13 cellular contexts compared by ENCODE assay signal in the genomic region with DNA sequence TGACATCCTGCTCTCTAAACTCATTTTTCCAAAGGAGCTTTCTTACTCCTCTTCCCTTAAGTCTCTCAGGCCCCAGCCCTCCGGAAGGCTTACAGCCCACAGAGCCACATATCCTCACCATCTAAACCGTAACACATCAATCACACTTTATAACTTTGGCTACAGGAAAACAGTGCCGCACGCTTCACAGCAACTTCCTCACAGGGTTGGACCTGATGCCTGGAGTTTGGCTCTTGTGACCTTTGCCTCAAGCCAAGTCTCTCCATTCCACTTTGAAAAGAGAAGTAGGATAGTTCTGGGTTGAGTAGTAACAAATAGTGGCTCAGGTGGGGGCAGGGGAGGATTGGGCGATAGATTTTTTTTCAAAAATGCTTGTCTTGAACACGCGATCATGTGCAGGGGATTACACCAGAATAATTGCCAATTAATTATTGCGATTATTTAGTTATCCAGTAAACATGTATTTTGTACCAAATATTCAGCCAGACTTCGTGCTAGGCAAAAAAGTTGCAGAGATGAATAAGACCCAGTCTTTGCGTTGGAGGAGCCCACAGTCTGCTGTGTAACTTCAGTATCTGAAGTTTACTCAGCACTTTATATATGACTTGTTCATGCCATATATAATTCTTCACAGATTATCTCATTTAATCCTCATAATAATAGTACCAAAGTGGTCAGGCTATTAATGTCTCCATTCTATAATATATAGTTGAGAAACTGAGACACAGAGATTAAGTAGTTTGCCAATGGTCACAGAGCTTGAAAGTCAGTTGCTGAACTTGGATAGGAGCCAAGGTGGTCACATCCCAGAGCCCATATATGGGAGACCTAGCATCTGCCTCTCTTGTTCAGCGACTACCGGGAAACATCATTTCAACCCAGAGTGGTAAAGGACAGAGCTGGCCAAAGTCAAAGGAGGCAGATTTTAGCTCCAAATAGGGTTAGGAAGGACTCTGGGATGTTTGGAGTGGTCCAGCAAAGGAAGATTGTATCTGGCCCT. TPM values are rescaled to one million over a fixed set of nuclear protein-coding genes. Genes with fewer than 3 reads are reported as not detected.
DNase-seq lines count a peak whose midpoint lies in the region; ATAC-seq and TF ChIP-seq lines count a peak whose summit lies in the region.
"Had no signal": no experiment of that assay in that cellular context is flagged by ENCODE, and none has a peak within 500 bp of the region (broad histone marks: within the 10 kb centered on the region; RNA-seq: fewer than 3 reads in every experiment).

No MANE protein-coding gene starts in this region.

- DNase-seq in activated CD8-positive, alpha-beta T cell treated with anti-CD3 and anti-CD28 coated beads, Interleukin-2, amount 10 ng/mL, durations not matched to agents 7 days and 5 days = no peak
- no peak for DNase-seq in activated CD8-positive, alpha-beta T cell treated with anti-CD3 and anti-CD28 coated beads for 36 hours
- no peak for DNase-seq in MM.1S
- no peak for DNase-seq in activated naive CD8-positive, alpha-beta T cell treated with anti-CD3 and anti-CD28 coated beads for 36 hours
- DNase-seq in osteocyte (ENCODE audit: extremely low spot score, unreplicated experiment) = no peak
- DNase-seq in posterior vena cava (ENCODE audit: low spot score) = no peak
- no peak for DNase-seq in A673 (ENCODE audit: low spot score)
- DNase-seq: NCI-H1092 treated with DMSO at 0.1 percent for 48 hours, Peyer's patch had no signal

- no peaks in the 10 kb centered on the region for H3K36me3 Mint-ChIP-seq in activated CD8-positive, alpha-beta T cell treated with anti-CD3 and anti-CD28 coated beads, Interleukin-2, amount 10 ng/mL, durations not matched to agents 7 days and 5 days (ENCODE audit: low read depth)
- no peaks in the 10 kb centered on the region for H3K36me3 Mint-ChIP-seq in activated CD8-positive, alpha-beta T cell treated with anti-CD3 and anti-CD28 coated beads for 36 hours (ENCODE audit: low read depth)
- no peaks in the 10 kb centered on the region for H3K36me3 Mint-ChIP-seq in activated naive CD8-positive, alpha-beta T cell treated with anti-CD3 and anti-CD28 coated beads for 36 hours
- H3K36me3 Mint-ChIP-seq in osteocyte (ENCODE audit: unreplicated experiment) = no peaks in the 10 kb centered on the region

- H3K9me2 ChIP-seq in MM.1S (replicated peaks; ENCODE audit: insufficient read depth, low read length) = no peaks in the 10 kb centered on the region

- H3K9ac ChIP-seq in MM.1S (ENCODE audit: low read length) = no peak overlapping the region

- intact Hi-C loops in activated CD8-positive, alpha-beta T cell treated with anti-CD3 and anti-CD28 coated beads for 36 hours (cut with micrococcal nuclease) = no loop called here
- intact Hi-C loops in posterior vena cava (cut with DNase I) (no loop called here), A673 (cut with micrococcal nuclease; ENCODE audit: unreplicated experiment) (no loop called here)

- CTCF ChIA-PET in activated CD8-positive, alpha-beta T cell treated with anti-CD3 and anti-CD28 coated beads, Interleukin-2, amount 10 ng/mL, durations not matched to agents 7 days and 5 days (lab: Charles Lee) = interaction anchor here (1.3 kb wide), 1 partner anchor 167 kb away, joined by 6 read pairs; no protein-coding TSS in a partner anchor
- CTCF ChIA-PET in activated CD8-positive, alpha-beta T cell treated with anti-CD3 and anti-CD28 coated beads for 36 hours (lab: Charles Lee) = no interaction called here
- CTCF ChIA-PET in A673 (lab: Charles Lee) = no interaction called here

- no peak for TF ChIP-seq CTCF in activated CD8-positive, alpha-beta T cell treated with anti-CD3 and anti-CD28 coated beads for 36 hours (IDR thresholded peaks at IDR 0.05)
- no peak for TF ChIP-seq CTCF in MM.1S (IDR thresholded peaks at IDR 0.05; ENCODE audit: low read length)
- TF ChIP-seq CTCF in osteocyte (IDR thresholded peaks at IDR 0.05) = no peak
- TF ChIP-seq CTCF in A673 (conservative IDR thresholded peaks at IDR 0.05; ENCODE audit: low read depth, low read length) = no peak

- H3K4me3 Mint-ChIP-seq in activated CD8-positive, alpha-beta T cell treated with anti-CD3 and anti-CD28 coated beads, Interleukin-2, amount 10 ng/mL, durations not matched to agents 7 days and 5 days = peak overlapping the region; percentile 9
- H3K4me3 Mint-ChIP-seq in activated CD8-positive, alpha-beta T cell treated with anti-CD3 and anti-CD28 coated beads for 36 hours = no peak overlapping the region
- peak overlapping the region; percentile 32 for H3K4me3 Mint-ChIP-seq in activated naive CD8-positive, alpha-beta T cell treated with anti-CD3 and anti-CD28 coated beads for 36 hours
- H3K4me3 Mint-ChIP-seq in osteocyte (ENCODE audit: unreplicated experiment) = peak overlapping the region; percentile 45

- BruUV-seq in A673 (replicated peaks; lab: Mats Ljungman, UMichigan) = no TSS peak

- no peaks in the 10 kb centered on the region for H4K20me1 ChIP-seq in MM.1S (ENCODE audit: insufficient read depth, low read length)

- no peak overlapping the region for H2AFZ ChIP-seq in MM.1S (ENCODE audit: low read length)

- peaks cover 13% of the 10 kb centered on the region; the same call in 1 of the 2 replicates for H3K4me1 ChIP-seq in MM.1S (ENCODE audit: low read length)
- peaks cover 17% of the 10 kb centered on the region for H3K4me1 ChIP-seq in A673 (ENCODE audit: insufficient read depth, low read length, poor library complexity, severe bottlenecking)

- no peak for ATAC-seq in activated CD8-positive, alpha-beta T cell treated with anti-CD3 and anti-CD28 coated beads, Interleukin-2, amount 10 ng/mL, durations not matched to agents 7 days and 5 days
- no peak for ATAC-seq in activated CD8-positive, alpha-beta T cell treated with anti-CD3 and anti-CD28 coated beads for 36 hours
- ATAC-seq in HG02678 (IDR thresholded peaks at IDR 0.05; ENCODE audit: unreplicated experiment) = no peak
- ATAC-seq: body of pancreas had no signal

- H3K27me3 Mint-ChIP-seq in activated CD8-positive, alpha-beta T cell treated with anti-CD3 and anti-CD28 coated beads, Interleukin-2, amount 10 ng/mL, durations not matched to agents 7 days and 5 days (ENCODE audit: low read depth) = peaks cover 81% of the 10 kb centered on the region
- H3K27me3 Mint-ChIP-seq in activated CD8-positive, alpha-beta T cell treated with anti-CD3 and anti-CD28 coated beads for 36 hours = peaks cover 79% of the 10 kb centered on the region
- peaks cover 90% of the 10 kb centered on the region for H3K27me3 Mint-ChIP-seq in activated naive CD8-positive, alpha-beta T cell treated with anti-CD3 and anti-CD28 coated beads for 36 hours
- peaks cover 20% of the 10 kb centered on the region for H3K27me3 Mint-ChIP-seq in osteocyte (ENCODE audit: unreplicated experiment)

- POLR2A ChIA-PET in activated CD8-positive, alpha-beta T cell treated with anti-CD3 and anti-CD28 coated beads, Interleukin-2, amount 10 ng/mL, durations not matched to agents 7 days and 5 days (lab: Charles Lee) = interaction anchor here (0.8 kb wide), 1 partner anchor 143 kb away, joined by 3 read pairs; no protein-coding TSS in a partner anchor
- POLR2A ChIA-PET in activated CD8-positive, alpha-beta T cell treated with anti-CD3 and anti-CD28 coated beads for 36 hours (lab: Charles Lee) = no interaction called here
- POLR2A ChIA-PET in A673 (lab: Charles Lee; ENCODE audit: low non-redundant PET) = interaction anchor here (0.5 to 0.7 kb wide), 2 partner anchors 178 to 502 kb away, joined by 3 to 10 read pairs; no protein-coding TSS in a partner anchor

- H3K9me3 Mint-ChIP-seq in activated CD8-positive, alpha-beta T cell treated with anti-CD3 and anti-CD28 coated beads, Interleukin-2, amount 10 ng/mL, durations not matched to agents 7 days and 5 days (ENCODE audit: insufficient read depth) = no peaks in the 10 kb centered on the region
- H3K9me3 Mint-ChIP-seq in activated CD8-positive, alpha-beta T cell treated with anti-CD3 and anti-CD28 coated beads for 36 hours = no peaks in the 10 kb centered on the region
- no peaks in the 10 kb centered on the region for H3K9me3 Mint-ChIP-seq in activated naive CD8-positive, alpha-beta T cell treated with anti-CD3 and anti-CD28 coated beads for 36 hours
- no peaks in the 10 kb centered on the region for H3K9me3 Mint-ChIP-seq in osteocyte (ENCODE audit: unreplicated experiment)

- H3K36me3 ChIP-seq in MM.1S (replicated peaks; ENCODE audit: insufficient read depth, low read length) (no peaks in the 10 kb centered on the region), A673 (ENCODE audit: insufficient read depth, low read length, poor library complexity, severe bottlenecking) (no peaks in the 10 kb centered on the region)
- H3K36me3 ChIP-seq: esophagus muscularis mucosa, ovary, Peyer's patch had no signal

- H3K9me3 ChIP-seq in MM.1S (replicated peaks; ENCODE audit: insufficient read depth, low read length) (no peaks in the 10 kb centered on the region), A673 (ENCODE audit: low read depth, low read length, poor library complexity, severe bottlenecking) (no peaks in the 10 kb centered on the region)
- H3K9me3 ChIP-seq: body of pancreas, esophagus muscularis mucosa, ovary, Peyer's patch had no signal

- peaks cover 5% of the 10 kb centered on the region; the same call in 1 of the 2 replicates for H3K79me2 ChIP-seq in MM.1S (ENCODE audit: low read length)

- H3F3A ChIP-seq in MM.1S (ENCODE audit: insufficient read depth, low read length) = peaks cover 22% of the 10 kb centered on the region

- H3K27ac ChIP-seq in MM.1S (ENCODE audit: low read length) (no peak overlapping the region), A673 (ENCODE audit: low read depth, low read length, poor library complexity, severe bottlenecking) (no peak overlapping the region)
- H3K27ac ChIP-seq: ovary had no signal

- peaks cover 36% of the 10 kb centered on the region for H3K4me1 Mint-ChIP-seq in activated CD8-positive, alpha-beta T cell treated with anti-CD3 and anti-CD28 coated beads, Interleukin-2, amount 10 ng/mL, durations not matched to agents 7 days and 5 days (ENCODE audit: low read depth)
- H3K4me1 Mint-ChIP-seq in activated CD8-positive, alpha-beta T cell treated with anti-CD3 and anti-CD28 coated beads for 36 hours (ENCODE audit: low read depth) = peaks cover 31% of the 10 kb centered on the region
- peaks cover 32% of the 10 kb centered on the region for H3K4me1 Mint-ChIP-seq in activated naive CD8-positive, alpha-beta T cell treated with anti-CD3 and anti-CD28 coated beads for 36 hours
- H3K4me1 Mint-ChIP-seq in osteocyte (ENCODE audit: unreplicated experiment) = peaks cover 32% of the 10 kb centered on the region

- H3K27ac Mint-ChIP-seq in activated CD8-positive, alpha-beta T cell treated with anti-CD3 and anti-CD28 coated beads, Interleukin-2, amount 10 ng/mL, durations not matched to agents 7 days and 5 days = no peak overlapping the region
- no peak overlapping the region for H3K27ac Mint-ChIP-seq in activated CD8-positive, alpha-beta T cell treated with anti-CD3 and anti-CD28 coated beads for 36 hours
- H3K27ac Mint-ChIP-seq in activated naive CD8-positive, alpha-beta T cell treated with anti-CD3 and anti-CD28 coated beads for 36 hours = no peak overlapping the region
- peak overlapping the region; percentile 99 for H3K27ac Mint-ChIP-seq in osteocyte (ENCODE audit: unreplicated experiment)

- no peak overlapping the region for H3K4me3 ChIP-seq in MM.1S (ENCODE audit: low read length)
- H3K4me3 ChIP-seq in A673 (ENCODE audit: low read depth, low read length, poor library complexity, severe bottlenecking) = no peak overlapping the region
- H3K4me3 ChIP-seq: body of pancreas had no signal

- peaks cover 29% of the 10 kb centered on the region for H3K27me3 ChIP-seq in MM.1S (replicated peaks; ENCODE audit: insufficient read depth, low read length)
- no peaks in the 10 kb centered on the region for H3K27me3 ChIP-seq in A673 (replicated peaks; ENCODE audit: insufficient read depth, low read depth, low read length, poor library complexity)
- H3K27me3 ChIP-seq: body of pancreas, ovary, Peyer's patch had no signal

- peak overlapping the region; percentile 79; the same call in 1 of the 2 replicates for H3K4me2 ChIP-seq in MM.1S (ENCODE audit: low read depth, low read length)

RNA-seq across cellular contexts. Expression of gene ETV5, which starts 2.4 kb away (rescaled TPM):
- total RNA-seq in activated CD8-positive, alpha-beta T cell treated with anti-CD3 and anti-CD28 coated beads, Interleukin-2, amount 10 ng/mL, durations not matched to agents 7 days and 5 days = under 1 TPM; 0.52 to 0.97 TPM
- total RNA-seq in activated CD8-positive, alpha-beta T cell treated with anti-CD3 and anti-CD28 coated beads for 36 hours = 1 to 10 TPM in 1 of 2 experiments, under 1 TPM in 1; 0.68 to 1.4 TPM
- total RNA-seq in activated naive CD8-positive, alpha-beta T cell treated with anti-CD3 and anti-CD28 coated beads for 36 hours = 1 to 10 TPM; 1.0 to 1.2 TPM
- total RNA-seq in osteocyte (58.4 and 63.6 TPM in 2 replicates), posterior vena cava (10 to 100 TPM; 15.1 to 26.0 TPM), A673 (2021) (87.4 and 92.9 TPM in 2 replicates)

Comparison
In these comparisons a context has a peak if more than half of its experiments do, and no peak if none do; other contexts are left out.
1. RNA of gene ETV5, which starts 2.4 kb away (total RNA-seq): 87.4 to 92.9 TPM in A673, 58.4 to 63.6 TPM in osteocyte and 15.1 to 26.0 TPM in posterior vena cava; 0.68 to 1.4 TPM in activated CD8-positive, alpha-beta T cell treated with anti-CD3 and anti-CD28 coated beads for 36 hours, 1.0 to 1.2 TPM in activated naive CD8-positive, alpha-beta T cell treated with anti-CD3 and anti-CD28 coated beads for 36 hours and 0.52 to 0.97 TPM in activated CD8-positive, alpha-beta T cell treated with anti-CD3 and anti-CD28 coated beads, Interleukin-2, amount 10 ng/mL, durations not matched to agents 7 days and 5 days; every median in the first group is over 4 times any median in the second.